In the genomic region with DNA sequence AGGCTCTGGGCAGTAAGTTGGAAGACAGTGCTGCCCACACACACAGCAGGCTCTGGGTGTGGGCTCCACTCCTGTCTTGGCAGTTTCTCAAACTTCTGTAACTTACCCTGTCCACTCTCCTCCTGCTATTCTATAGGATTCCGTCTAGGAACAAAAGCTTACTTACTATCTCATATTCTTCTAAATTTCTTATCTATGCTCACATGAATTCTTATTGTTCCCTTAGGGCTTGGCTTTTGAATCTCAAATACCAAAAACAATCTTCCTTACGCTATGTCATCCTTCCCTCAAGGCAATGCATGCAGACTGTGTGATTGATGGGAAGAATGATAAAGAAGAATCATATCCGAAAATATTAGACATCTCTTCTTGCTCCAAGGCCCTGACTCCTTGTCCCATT, we compare ENCODE assay signal across 8 cellular contexts.
"Had no signal": no experiment of that assay in that cellular context is flagged by ENCODE, and none has a peak within 500 bp of the region (broad histone marks: within the 10 kb centered on the region; RNA-seq: fewer than 3 reads in every experiment).

No MANE protein-coding gene starts in this region.

- DNase-seq: GM23248, GOT3, H7, H9, HCEC 1CT, HFFc6 had no signal

- H3K9me3 ChIP-seq: HAP-1 had no signal

- H3K9me3 Mint-ChIP-seq: GM23338, H9 had no signal

- H3K4me3 Mint-ChIP-seq: GM23338, H9, HFFc6 had no signal

- H3K4me1 ChIP-seq: HAP-1 had no signal

- H3K27ac ChIP-seq: GM23248 had no signal

- H3K27ac Mint-ChIP-seq: GM23338, H9, HFFc6 had no signal

- H3K4me3 ChIP-seq: GM23248, GM23338, HAP-1 had no signal

- H3K36me3 ChIP-seq: HAP-1 had no signal
